17 cellular contexts compared by ENCODE assay signal in the genomic region with DNA sequence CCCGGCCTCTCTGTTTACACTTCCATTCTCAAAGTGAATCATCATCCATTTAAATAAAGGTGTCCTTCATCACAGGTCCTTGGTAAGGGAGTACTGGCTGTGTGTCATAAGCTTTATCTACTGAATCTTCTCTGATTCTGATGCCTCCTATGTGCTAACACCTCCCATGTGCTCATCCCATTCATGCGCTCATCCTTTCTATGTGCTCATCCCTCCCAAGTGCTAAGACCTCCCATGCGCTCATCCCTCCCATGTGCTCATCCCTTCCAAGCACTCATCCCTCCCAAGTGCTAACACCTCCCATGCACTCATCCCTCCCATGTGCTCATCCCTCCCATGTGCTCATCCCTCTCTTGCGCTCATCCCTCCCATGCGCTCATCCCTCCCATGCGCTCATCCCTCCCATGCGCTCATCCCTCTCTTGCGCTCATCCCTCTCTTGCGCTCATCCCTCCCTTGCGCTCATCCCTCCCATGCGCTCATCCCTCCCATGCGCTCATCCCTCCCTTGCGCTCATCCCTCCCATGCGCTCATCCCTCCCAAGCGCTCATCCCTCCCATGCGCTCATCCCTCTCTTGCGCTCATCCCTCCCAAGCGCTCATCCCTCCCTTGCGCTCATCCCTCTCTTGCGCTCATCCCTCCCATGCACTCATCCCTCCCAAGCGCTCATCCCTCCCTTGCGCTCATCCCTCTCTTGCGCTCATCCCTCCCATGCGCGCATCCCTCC. TPM values are rescaled to one million over a fixed set of nuclear protein-coding genes. Genes with fewer than 3 reads are reported as not detected.
DNase-seq lines count a peak whose midpoint lies in the region; ATAC-seq, FAIRE-seq and TF ChIP-seq lines count a peak whose summit lies in the region.
"Had no signal": no experiment of that assay in that cellular context is flagged by ENCODE, and none has a peak within 500 bp of the region (broad histone marks: within the 10 kb centered on the region; RNA-seq: fewer than 3 reads in every experiment).

No MANE protein-coding gene starts in this region.

- H3K18ac ChIP-seq in H1 (ENCODE audit: extremely low read depth, low read length), result no peak overlapping the region

- TF ChIP-seq RAD21 in H1 (IDR thresholded peaks at IDR 0.05 in 1 of 2, conservative IDR thresholded peaks at IDR 0.05 in 1 of 2; ENCODE audit: low read depth in 2 of 2, low read length in 2 of 2), result no peak

- H2BK120ac ChIP-seq in H1 (replicated peaks; ENCODE audit: low read depth, low read length), result no peak overlapping the region

- no peak overlapping the region for H3K23ac ChIP-seq in H1 (ENCODE audit: insufficient read length)

- peaks cover 0 to 7% (median 0%) of the 10 kb centered on the region in 11 experiments; a peak in 1 of 22 replicates for H3K9me3 ChIP-seq in BLaER1 treated with 17β-estradiol and CSF1 and Interleukin-3, amounts not matched to agents 10 nM and 100 nM (replicated peaks in 1 of 11)
- H3K9me3 ChIP-seq in H1 (ENCODE audit: insufficient read depth in 2 of 2, low read depth in 1 of 2, low read length in 1 of 2), result no peaks in the 10 kb centered on the region
- no peaks in the 10 kb centered on the region for H3K9me3 ChIP-seq in mucosa of descending colon
- H3K9me3 ChIP-seq in body of pancreas, result no peaks in the 10 kb centered on the region
- H3K9me3 ChIP-seq: MG63 had no signal

- no peak overlapping the region for H4K91ac ChIP-seq in H1 (replicated peaks; ENCODE audit: insufficient read length, low read length)

- no peaks in the 10 kb centered on the region for H3K36me3 ChIP-seq in BLaER1 treated with 17β-estradiol and CSF1 and Interleukin-3, amounts not matched to agents 10 nM and 100 nM
- H3K36me3 ChIP-seq in H1 (ENCODE audit: control insufficient read depth in 2 of 4, insufficient read depth in 4 of 4, low read length in 3 of 4) (no peaks in the 10 kb centered on the region), mucosa of descending colon (ENCODE audit: low read depth) (no peaks in the 10 kb centered on the region), body of pancreas (replicated peaks in 1 of 2; ENCODE audit: insufficient read depth in 1 of 2, low read depth in 2 of 2) (no peaks in the 10 kb centered on the region)
- H3K36me3 ChIP-seq: BLaER1, MG63 had no signal

- peak overlapping the region; percentile 40; the same call in 1 of the 2 replicates for H2BK12ac ChIP-seq in H1 (ENCODE audit: low read depth, low read length)

- no peak overlapping the region for H3K4me3 ChIP-seq in BLaER1 treated with 17β-estradiol and CSF1 and Interleukin-3, amounts not matched to agents 10 nM and 100 nM
- H3K4me3 ChIP-seq in H1 (ENCODE audit: extremely low read depth in 1 of 4, insufficient read depth in 2 of 4, low read depth in 3 of 4, low read length in 4 of 4), result no peak overlapping the region
- no peak overlapping the region for H3K4me3 ChIP-seq in mucosa of descending colon
- no peak overlapping the region for H3K4me3 ChIP-seq in body of pancreas
- H3K4me3 ChIP-seq: BLaER1, MG63 had no signal

- H3K56ac ChIP-seq in H1 (replicated peaks; ENCODE audit: insufficient read length, low read depth, low read length), result no peak overlapping the region

- H3K79me1 ChIP-seq in H1 (ENCODE audit: low read depth, low read length), result no peaks in the 10 kb centered on the region

- peak; percentile 17 for DNase-seq in HT1080 (ENCODE audit: low read depth)
- DNase-seq in H1 (ENCODE audit: low read depth in 1 of 2, low spot score in 2 of 2), result no peak
- DNase-seq in mucosa of descending colon, result peak in 1 of 3 donors; percentile 1
- DNase-seq in NCI-H2171 treated with DMSO at 0.1 percent for 48 hours (lab: John Stamatoyannopoulos, UW), result no peak
- DNase-seq in OCI-M2 (lab: John Stamatoyannopoulos, UW; ENCODE audit: unreplicated experiment), result no peak
- no peak for DNase-seq in body of pancreas
- DNase-seq: CD8-positive, alpha-beta memory T cell; GOT3; HFFc6; Karpas-422; NCI-H2081 treated with DMSO at 0.1 percent for 48 hours; NCI-H2227 treated with DMSO at 0.1 percent for 48 hours; NCI-H524 had no signal

- H2BK15ac ChIP-seq in H1 (ENCODE audit: low read length), result no peak overlapping the region; the same call in 1 of the 2 replicates

- no peak overlapping the region for H3K4ac ChIP-seq in H1 (replicated peaks; ENCODE audit: insufficient read length, low read depth, low read length)

- peak overlapping the region; percentile 62; the same call in 1 of the 2 replicates for H2BK20ac ChIP-seq in H1 (ENCODE audit: low read length)

- no peak for TF ChIP-seq EP300 in H1 (IDR thresholded peaks at IDR 0.05; ENCODE audit: borderline replicate concordance in 1 of 2, low read depth in 2 of 2, low read length in 2 of 2)

- H2AK5ac ChIP-seq in H1 (ENCODE audit: low read depth, low read length), result no peak overlapping the region

- H3K27me3 ChIP-seq in BLaER1 treated with 17β-estradiol and CSF1 and Interleukin-3, amounts not matched to agents 10 nM and 100 nM, result no peaks in the 10 kb centered on the region
- H3K27me3 ChIP-seq in H1 (replicated peaks in 1 of 4; ENCODE audit: control insufficient read depth in 3 of 4, extremely low read depth in 1 of 4, insufficient read depth in 3 of 4, low read length in 3 of 4), result no peaks in the 10 kb centered on the region
- no peaks in the 10 kb centered on the region for H3K27me3 ChIP-seq in body of pancreas
- H3K27me3 ChIP-seq: BLaER1, MG63 had no signal

- FAIRE-seq in H1 (lab: Jason Lieb, UNC), result no peak

- TF ChIP-seq CTCF in H1 (IDR thresholded peaks at IDR 0.05; ENCODE audit: control extremely low read depth in 1 of 3, insufficient read depth in 1 of 3, low read depth in 1 of 3, low read length in 3 of 3) (no peak), mucosa of descending colon (IDR thresholded peaks at IDR 0.05) (no peak), body of pancreas (IDR thresholded peaks at IDR 0.05) (no peak)

- POLR2A ChIA-PET in H1 (lab: Charles Lee; ENCODE audit: partially characterized antibody), result no interaction called here

- no peak overlapping the region for H4K5ac ChIP-seq in H1 (ENCODE audit: insufficient read length, low read depth, low read length)

- no peaks in the 10 kb centered on the region for H3K23me2 ChIP-seq in H1 (ENCODE audit: low read depth, low read length)

- no peak overlapping the region for H2AFZ ChIP-seq in H1 (ENCODE audit: low read length)

- ATAC-seq in mucosa of descending colon (peak; percentile 3), body of pancreas (no peak)
- ATAC-seq: Panc1 had no signal

- no peak overlapping the region for H4K8ac ChIP-seq in H1 (ENCODE audit: extremely low read depth, insufficient read depth, low read length)

- no peak overlapping the region for H3K9ac ChIP-seq in BLaER1 treated with 17β-estradiol and CSF1 and Interleukin-3, amounts not matched to agents 10 nM and 100 nM
- H3K9ac ChIP-seq in H1 (replicated peaks in 1 of 4; ENCODE audit: extremely low read depth in 1 of 4, low read depth in 3 of 4, low read length in 3 of 4), result no peak overlapping the region
- H3K9ac ChIP-seq: BLaER1 had no signal

- CTCF ChIA-PET in H1 (lab: Charles Lee; ENCODE audit: partially characterized antibody), result interaction anchor here (0.6 kb wide), 1 partner anchor 191 kb away, joined by 3 read pairs; no protein-coding TSS in a partner anchor

- intact Hi-C loops in mucosa of descending colon (cut with DNase I, micrococcal nuclease) (no loop called here), body of pancreas (cut with DNase I) (no loop called here)

- no peaks in the 10 kb centered on the region for H3K79me2 ChIP-seq in H1 (ENCODE audit: control insufficient read depth in 1 of 2, insufficient read depth in 2 of 2, low read length in 2 of 2)

- 91% methylated on average over 11 of the region's 25 CpGs; no CpG with 5 or more reads in 1 of the 2 experiments for WGBS in H1 (ENCODE audit: extremely low coverage in 1 of 2, insufficient coverage in 1 of 2, insufficient read length in 1 of 2, insufficient replicate concordance in 2 of 2, low coverage in 1 of 2, low lambda C conversion rate in 2 of 2, missing lambda C conversion rate in 1 of 2), 2 experiments
- 91 to 92% methylated on average over 25 of the region's 25 CpGs for WGBS in body of pancreas, 2 donors

- no peak overlapping the region for H3K27ac ChIP-seq in BLaER1 treated with 17β-estradiol and CSF1 and Interleukin-3, amounts not matched to agents 10 nM and 100 nM
- no peak overlapping the region for H3K27ac ChIP-seq in H1 (ENCODE audit: low read depth, low read length)
- no peak overlapping the region for H3K27ac ChIP-seq in body of pancreas

- H3K4me2 ChIP-seq in BLaER1 treated with 17β-estradiol and CSF1 and Interleukin-3, amounts not matched to agents 10 nM and 100 nM, result peak overlapping the region in 9 of 11 experiments; percentile 63 to 92 (median 83); a peak in 12 of 22 replicates
- no peak overlapping the region for H3K4me2 ChIP-seq in H1 (ENCODE audit: insufficient read depth in 1 of 2, low read depth in 2 of 2, low read length in 2 of 2)

- H2BK5ac ChIP-seq in H1 (ENCODE audit: low read depth, low read length), result no peak overlapping the region

- H3K14ac ChIP-seq in H1 (ENCODE audit: insufficient read length), result no peak overlapping the region

- no peaks in the 10 kb centered on the region for H4K20me1 ChIP-seq in BLaER1 treated with 17β-estradiol and CSF1 and Interleukin-3, amounts not matched to agents 10 nM and 100 nM
- H4K20me1 ChIP-seq in H1 (replicated peaks in 1 of 2; ENCODE audit: control insufficient read depth in 1 of 2, insufficient read depth in 2 of 2, low read length in 2 of 2), result no peaks in the 10 kb centered on the region
- H4K20me1 ChIP-seq: BLaER1 had no signal

- TF ChIP-seq POLR2A in H1 (IDR thresholded peaks at IDR 0.05; ENCODE audit: control extremely low read depth in 1 of 2, low read depth in 2 of 2, low read length in 2 of 2) (no peak), body of pancreas (IDR thresholded peaks at IDR 0.05) (no peak)

- H3K4me1 ChIP-seq in BLaER1 treated with 17β-estradiol and CSF1 and Interleukin-3, amounts not matched to agents 10 nM and 100 nM, result peaks cover 19 to 36% (median 29%) of the 10 kb centered on the region in 10 experiments
- H3K4me1 ChIP-seq in H1 (replicated peaks in 1 of 4; ENCODE audit: control insufficient read depth in 3 of 4, insufficient read depth in 4 of 4, low read length in 3 of 4) (peaks cover 4 to 23% (median 15%) of the 10 kb centered on the region in 4 experiments), mucosa of descending colon (ENCODE audit: low read depth) (peaks cover 3% of the 10 kb centered on the region), body of pancreas (peaks cover 18% of the 10 kb centered on the region)

RNA-seq across cellular contexts. Expression of a gene that starts 20.6 kb away (rescaled TPM):
- total RNA-seq in HT1080 (2014; rRNA removed; shearing (Covaris generic)), result 0.03 TPM in 1 of 2 replicates, not detected in the other
- 0.57 and 0.74 TPM in 2 replicates for polyA plus RNA-seq in HT1080 (2015; cell fraction: cytosol; rRNA removed)
- 0.50 and 0.70 TPM in 2 replicates for polyA plus RNA-seq in HT1080 (2015; cell fraction: nucleus; rRNA removed)
- 32.0 and 32.5 TPM in 2 replicates for total RNA-seq in H1 (2021; fragmentation: NEBNext Ultra II Directional; extraction: Animal tissue kit (Norgen Biotek cat#: 25700))
- 18.4 and 28.7 TPM in 2 replicates for polyA plus RNA-seq in H1 (2011; rRNA removed)
- 17.3 TPM for polyA plus RNA-seq in H1 (2011; cell fraction: cytosol; rRNA removed)
- polyA plus RNA-seq in H1 (2011; cell fraction: nucleus; rRNA removed), result 53.0 TPM
- polyA plus RNA-seq in H1 (2012, experiment 1 of 2), result 15.4 to 27.6 TPM (median 23.1 TPM) in 4 replicates
- 16.2 TPM for polyA plus RNA-seq in H1 (2012, experiment 2 of 2)
- 40.2 TPM for polyA plus RNA-seq in H1 (2013, experiment 1 of 2)
- 37.1 TPM for polyA plus RNA-seq in H1 (2013, experiment 2 of 2)
- polyA minus RNA-seq in H1 (2011; rRNA and poly(A)+ RNA removed), result 12.7 and 14.2 TPM in 2 replicates
- 13.9 TPM for polyA minus RNA-seq in H1 (2011; cell fraction: cytosol; rRNA and poly(A)+ RNA removed)
- 22.1 TPM for polyA minus RNA-seq in H1 (2011; cell fraction: nucleus; rRNA and poly(A)+ RNA removed)
- total RNA-seq in mucosa of descending colon (100 to 1,000 TPM in 2 of 3 donors, 10 to 100 TPM in 1; 72.8 to 253 (median 247) TPM), body of pancreas (10 to 100 TPM; 43.8 to 49.5 TPM)

Comparison
In these comparisons a context has a peak if more than half of its experiments do, and no peak if none do; other contexts are left out.
1. H3K4me2 ChIP-seq: peak in BLaER1 treated with 17β-estradiol and CSF1 and Interleukin-3, amounts not matched to agents 10 nM and 100 nM (9 of 11); none in H1 (0 of 2).
2. RNA of a gene that starts 20.6 kb away (total RNA-seq): 72.8 to 253 TPM in mucosa of descending colon, 43.8 to 49.5 TPM in body of pancreas and 32.0 to 32.5 TPM in H1; 0.03 TPM in HT1080; every median in the first group is over 10 times any median in the second.